8 cellular contexts compared by ENCODE assay signal in genomic region chr6:44456070-44456965, GRCh38.
DNase-seq lines count a peak whose midpoint lies in the region; ATAC-seq, FAIRE-seq and TF ChIP-seq lines count a peak whose summit lies in the region.

No MANE protein-coding gene starts in this region.

- BruUV-seq in A673 (replicated peaks; lab: Mats Ljungman, UMichigan) = no TSS peak

- intact Hi-C loops in A673 (cut with micrococcal nuclease; ENCODE audit: unreplicated experiment) = loop anchor here (2.0 to 5.0 kb wide), 2 partner anchors 26 to 189 kb away; partner anchors contain the start of gene NFKBIE

- H3K9me3 Mint-ChIP-seq in astrocyte (ENCODE audit: unreplicated experiment) = peaks cover 5% of the 10 kb centered on the region

- H4K20me1 ChIP-seq in astrocyte (ENCODE audit: insufficient read depth, low read length) = no peaks in the 10 kb centered on the region

- peaks cover 6% of the 10 kb centered on the region for H3K27me3 Mint-ChIP-seq in astrocyte (ENCODE audit: low read depth, unreplicated experiment)

- peaks cover 2% of the 10 kb centered on the region for H3K36me3 Mint-ChIP-seq in astrocyte (ENCODE audit: low read depth, unreplicated experiment)

- H3K27ac ChIP-seq in A673 (ENCODE audit: low read depth, low read length, poor library complexity, severe bottlenecking) = no peak overlapping the region
- H3K27ac ChIP-seq in astrocyte (ENCODE audit: low read depth, low read length) = peak overlapping the region; percentile 64

- H3K9ac ChIP-seq in astrocyte (ENCODE audit: low read length) = peak overlapping the region; percentile 71

- H3K36me3 ChIP-seq in A673 (ENCODE audit: insufficient read depth, low read length, poor library complexity, severe bottlenecking) = peaks cover 6% of the 10 kb centered on the region
- peaks cover 4% of the 10 kb centered on the region for H3K36me3 ChIP-seq in astrocyte (ENCODE audit: insufficient read depth, low read length)

- peak overlapping the region; percentile 82 for H3K4me2 ChIP-seq in astrocyte (ENCODE audit: low read length)

- DNase-seq in A673 (ENCODE audit: low spot score) (peak; percentile 77), GM03348 (ENCODE audit: low spot score) (peak; percentile 87), HPDE6-E6E7 (ENCODE audit: extremely low spot score) (peak; percentile 58), RKO (ENCODE audit: low spot score) (peak; percentile 73), astrocyte (ENCODE audit: low read depth) (peak; percentile 59), iPS-NIHi7 (ENCODE audit: extremely low spot score) (peak; percentile 84)
- peak; percentile 13 for DNase-seq in stimulated activated CD4-positive, alpha-beta T cell treated with anti-CD3 and anti-CD28 coated beads, Interleukin-2, amount 100 ng/mL, for 4 hours (ENCODE audit: low read depth)

- TF ChIP-seq CTCF in A673 (conservative IDR thresholded peaks at IDR 0.05; ENCODE audit: low read depth, low read length) (peak; percentile 88), astrocyte (IDR thresholded peaks at IDR 0.05; ENCODE audit: insufficient read depth, low read depth, low read length) (peak; percentile 71)

- H3K27ac Mint-ChIP-seq in astrocyte (ENCODE audit: unreplicated experiment) = peak overlapping the region; percentile 4

- ATAC-seq in HG02970 (IDR thresholded peaks at IDR 0.05; ENCODE audit: low FRiP score, unreplicated experiment) = no peak

- no peaks in the 10 kb centered on the region for H3K79me2 ChIP-seq in astrocyte (ENCODE audit: insufficient read depth, low read length)

- CTCF ChIA-PET in A673 (lab: Charles Lee) = interaction anchor here (0.6 to 1.0 kb wide), 2 partner anchors 9 to 34 kb away, joined by 3 read pairs; no protein-coding TSS in a partner anchor

- H2AFZ ChIP-seq in astrocyte (ENCODE audit: low read depth, low read length) = peak overlapping the region; percentile 61

- FAIRE-seq in astrocyte (lab: Jason Lieb, UNC) = no peak

- H3K4me1 Mint-ChIP-seq in astrocyte (ENCODE audit: low read depth, unreplicated experiment) = peaks cover 17% of the 10 kb centered on the region

- H3K27me3 ChIP-seq in A673 (replicated peaks; ENCODE audit: insufficient read depth, low read depth, low read length, poor library complexity) = no peaks in the 10 kb centered on the region
- no peaks in the 10 kb centered on the region for H3K27me3 ChIP-seq in astrocyte (ENCODE audit: insufficient read depth, low read length)

- H3K4me1 ChIP-seq in A673 (ENCODE audit: insufficient read depth, low read length, poor library complexity, severe bottlenecking) = no peaks in the 10 kb centered on the region
- H3K4me1 ChIP-seq in astrocyte (ENCODE audit: insufficient read depth, low read length) = peaks cover 21% of the 10 kb centered on the region

- H3K9me3 ChIP-seq in A673 (ENCODE audit: low read depth, low read length, poor library complexity, severe bottlenecking) (no peaks in the 10 kb centered on the region), astrocyte (ENCODE audit: insufficient read depth, low read depth, low read length) (no peaks in the 10 kb centered on the region)

- peak overlapping the region; percentile 22 for H3K4me3 Mint-ChIP-seq in astrocyte (ENCODE audit: unreplicated experiment)

- POLR2A ChIA-PET in A673 (lab: Charles Lee; ENCODE audit: low non-redundant PET) = no interaction called here

- H3K4me3 ChIP-seq in A673 (ENCODE audit: low read depth, low read length, poor library complexity, severe bottlenecking) (no peak overlapping the region), astrocyte (ENCODE audit: insufficient read depth, low read depth, low read length) (peak overlapping the region; percentile 38)

Comparison
In these comparisons a context has a peak if more than half of its experiments do, and no peak if none do; other contexts are left out.
1. DNase-seq: peak in every context shown above with its lines; median percentile 87 in GM03348; 84 in iPS-NIHi7; 77 in A673; 73 in RKO; 59 in astrocyte; 58 in HPDE6-E6E7; 13 in stimulated activated CD4-positive, alpha-beta T cell treated with anti-CD3 and anti-CD28 coated beads, Interleukin-2, amount 100 ng/mL, for 4 hours.